Comparison of ENCODE assay signal across 1 cellular context in the genomic region with DNA sequence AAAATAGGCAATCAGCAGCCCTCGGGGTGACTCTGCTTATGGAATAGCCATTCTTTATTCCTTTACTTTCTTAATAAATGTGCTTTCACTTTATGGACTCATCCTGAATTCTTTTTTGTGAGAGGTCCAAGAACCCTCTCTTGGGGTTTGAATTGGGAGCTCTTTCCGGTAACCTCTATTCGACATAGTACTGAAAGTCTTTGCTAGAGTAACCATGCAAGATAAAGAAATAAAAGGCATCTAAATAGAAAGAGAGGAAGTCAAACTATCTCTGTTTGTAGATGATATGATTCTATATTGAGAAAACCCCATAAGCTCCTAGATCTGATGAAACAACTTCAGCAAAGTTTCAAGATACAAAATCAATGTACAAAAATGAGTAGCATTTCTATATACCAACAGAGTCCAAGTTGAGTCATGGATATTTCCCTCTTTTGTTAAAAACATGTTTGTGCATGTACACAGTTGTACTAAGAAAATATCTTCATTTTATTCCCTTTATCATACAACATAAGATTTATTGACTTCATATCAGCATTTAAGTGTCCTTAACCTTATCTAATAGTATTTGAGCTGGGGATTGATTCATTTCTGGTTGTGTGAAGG. TPM values are rescaled to one million over a fixed set of nuclear protein-coding genes. Genes with fewer than 3 reads are reported as not detected.
"Had no signal": no experiment of that assay in that cellular context is flagged by ENCODE, and none has a peak within 500 bp of the region (broad histone marks: within the 10 kb centered on the region; RNA-seq: fewer than 3 reads in every experiment).

No MANE protein-coding gene starts in this region.

RNA-seq across cellular contexts. Expression of a gene that starts 29.0 kb away (rescaled TPM):
- polyA plus RNA-seq: smooth muscle cell had no signal
